In genomic region chr2:152718909-152719645, GRCh38 we compare ENCODE assay signal across 8 cellular contexts. TPM values are rescaled to one million over a fixed set of nuclear protein-coding genes. Genes with fewer than 3 reads are reported as not detected.
DNase-seq lines count a peak whose midpoint lies in the region; ATAC-seq and TF ChIP-seq lines count a peak whose summit lies in the region.

No MANE protein-coding gene starts in this region.

- peak; percentile 23 for ATAC-seq in GM19043 (IDR thresholded peaks at IDR 0.05; ENCODE audit: low read depth, unreplicated experiment)
- peak; percentile 19 for ATAC-seq in HG03139 (IDR thresholded peaks at IDR 0.05; ENCODE audit: unreplicated experiment)
- ATAC-seq in WTC11, result peak; percentile 13
- ATAC-seq in foreskin keratinocyte, result peak; percentile 53

- peak overlapping the region; percentile 97 for H3K4me3 Mint-ChIP-seq in WTC11

- peak overlapping the region; percentile 84 for H3K27ac ChIP-seq in foreskin keratinocyte

- no peaks in the 10 kb centered on the region for H3K27me3 ChIP-seq in foreskin keratinocyte

- CTCF ChIA-PET in WTC11 (lab: Charles Lee), result no interaction called here

- POLR2A ChIA-PET in WTC11 (lab: Charles Lee), result interaction anchor here (0.6 kb wide), 1 partner anchor 23 kb away, joined by 3 read pairs; no protein-coding TSS in a partner anchor

- TF ChIP-seq CTCF in WTC11 (IDR thresholded peaks at IDR 0.05) (no peak), foreskin keratinocyte (conservative IDR thresholded peaks at IDR 0.05) (no peak)

- peaks cover 39% of the 10 kb centered on the region for H3K36me3 Mint-ChIP-seq in WTC11

- peaks cover 33% of the 10 kb centered on the region for H3K4me1 Mint-ChIP-seq in WTC11

- H3K27ac Mint-ChIP-seq in WTC11, result peak overlapping the region; percentile 100

- H3K27me3 Mint-ChIP-seq in WTC11 (ENCODE audit: low read depth), result no peaks in the 10 kb centered on the region

- no peaks in the 10 kb centered on the region for H3K9me3 Mint-ChIP-seq in WTC11

- DNase-seq in Caki2 (ENCODE audit: low read depth) (peak; percentile 81), NCI-H2171 treated with DMSO at 0.1 percent for 48 hours (lab: John Stamatoyannopoulos, UW) (peak; percentile 78), WTC11 (ENCODE audit: low spot score) (peak; percentile 53), foreskin keratinocyte (peak; percentile 71 to 85), pons (ENCODE audit: low spot score) (peak; percentile 25), GDM1 (lab: John Stamatoyannopoulos, UW) (no peak)

- no peaks in the 10 kb centered on the region for H3K4me1 ChIP-seq in foreskin keratinocyte

- in situ Hi-C loops in Caki2 (cut with HindIII; ENCODE audit: low pct_unique_long_range_greater_than_20kb, low sequenced_read_pairs), result no loop called here

TF ChIP-seq in WTC11, 78 proteins besides CTCF, POLR2A, EP300 and RAD21:
- no peak for TF ChIP-seq ZNF232 (CRISPR knock-in tag; IDR thresholded peaks at IDR 0.05)
- TF ChIP-seq, protein P1, sequence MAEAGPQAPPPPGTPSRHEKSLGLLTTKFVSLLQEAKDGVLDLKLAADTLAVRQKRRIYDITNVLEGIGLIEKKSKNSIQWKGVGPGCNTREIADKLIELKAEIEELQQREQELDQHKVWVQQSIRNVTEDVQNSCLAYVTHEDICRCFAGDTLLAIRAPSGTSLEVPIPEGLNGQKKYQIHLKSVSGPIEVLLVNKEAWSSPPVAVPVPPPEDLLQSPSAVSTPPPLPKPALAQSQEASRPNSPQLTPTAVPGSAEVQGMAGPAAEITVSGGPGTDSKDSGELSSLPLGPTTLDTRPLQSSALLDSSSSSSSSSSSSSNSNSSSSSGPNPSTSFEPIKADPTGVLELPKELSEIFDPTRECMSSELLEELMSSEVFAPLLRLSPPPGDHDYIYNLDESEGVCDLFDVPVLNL (CRISPR knock-in tag; IDR thresholded peaks at IDR 0.05; ENCODE audit: borderline replicate concordance, low read depth), result 0 out of 2 replicates have a peak, but pooled peaks have one; percentile 11
- 0 out of 2 replicates have a peak, but pooled peaks have one; percentile 47 for TF ChIP-seq SMAD4 (CRISPR knock-in tag; IDR thresholded peaks at IDR 0.05)
- no peak for TF ChIP-seq ZNF416 (CRISPR knock-in tag; IDR thresholded peaks at IDR 0.05)
- TF ChIP-seq NFE2L1 (CRISPR knock-in tag; IDR thresholded peaks at IDR 0.05), result no peak
- TF ChIP-seq ZNF138 (CRISPR knock-in tag; conservative IDR thresholded peaks at IDR 0.05), result no peak

RNA-seq across cellular contexts. Expression of gene ARL6IP6, which starts 0.7 kb away (rescaled TPM):
- total RNA-seq in Caki2 (2014; rRNA removed; shearing (Covaris generic); ENCODE audit: low replicate concordance), result 38.7 and 40.8 TPM in 2 replicates
- total RNA-seq in WTC11 (2021), result 40.4 to 46.6 TPM (median 42.5 TPM) in 3 replicates
- total RNA-seq in foreskin keratinocyte, result 27.4 and 33.0 TPM in 2 replicates
- polyA plus RNA-seq in foreskin keratinocyte, result 17.5 and 24.3 TPM in 2 replicates

RNA-seq across cellular contexts. Expression of gene PRPF40A, which starts 1.8 kb away (rescaled TPM):
- total RNA-seq in Caki2 (2014; rRNA removed; shearing (Covaris generic); ENCODE audit: low replicate concordance), result 90.4 and 125 TPM in 2 replicates
- total RNA-seq in WTC11 (2021) (171 to 189 TPM (median 176 TPM) in 3 replicates), foreskin keratinocyte (111 and 112 TPM in 2 replicates)
- 26.3 and 34.9 TPM in 2 replicates for polyA plus RNA-seq in foreskin keratinocyte
